ENCODE assay signal across 14 cellular contexts in genomic region chr4:39047691-39048090, GRCh38. TPM values are rescaled to one million over a fixed set of nuclear protein-coding genes. Genes with fewer than 3 reads are reported as not detected.
A peak's percentile ranks its signal among the peaks of the same experiment; 100 is the strongest.
DNase-seq lines count a peak whose midpoint lies in the region; ATAC-seq and TF ChIP-seq lines count a peak whose summit lies in the region.
"Had no signal": no experiment of that assay in that cellular context is flagged by ENCODE, and none has a peak within 500 bp of the region (broad histone marks: within the 10 kb centered on the region; RNA-seq: fewer than 3 reads in every experiment).

No MANE protein-coding gene starts in this region.

- ATAC-seq in RWPE2 (ENCODE audit: low read depth) (no peak), GM18502 (IDR thresholded peaks at IDR 0.05; ENCODE audit: poor library complexity, unreplicated experiment) (no peak)
- ATAC-seq in effector memory CD8-positive, alpha-beta T cell (replicated peaks), result no peak
- ATAC-seq: GM23338 had no signal

- H3K27ac ChIP-seq in RWPE2 (ENCODE audit: poor library complexity, severe bottlenecking) (peak overlapping the region; percentile 95), spleen (peak overlapping the region in 6 of 8 donors; percentile 4 to 56 (median 30))

- H3K4me1 ChIP-seq in RWPE2 (ENCODE audit: insufficient read depth, poor library complexity, severe bottlenecking), result peaks cover 35% of the 10 kb centered on the region
- peaks cover 21 to 89% (median 52%) of the 10 kb centered on the region in 6 donors for H3K4me1 ChIP-seq in spleen

- H3K4me1 Mint-ChIP-seq in activated naive CD4-positive, alpha-beta T cell treated with anti-CD3 and anti-CD28 coated beads, Interleukin-2, amount 10 ng/mL, durations not matched to agents 7 days and 5 days, result peaks cover 70% of the 10 kb centered on the region
- H3K4me1 Mint-ChIP-seq in effector memory CD8-positive, alpha-beta T cell (ENCODE audit: low read depth in 2 of 2), result peaks cover 30 to 32% of the 10 kb centered on the region in 2 donors

- no peak for TF ChIP-seq CTCF in RWPE2 (IDR thresholded peaks at IDR 0.05; ENCODE audit: poor library complexity, severe bottlenecking)
- no peak for TF ChIP-seq CTCF in spleen (IDR thresholded peaks at IDR 0.05 in 8 of 11, conservative IDR thresholded peaks at IDR 0.05 in 3 of 11)

- H3K4me3 ChIP-seq in RWPE2 (ENCODE audit: severe bottlenecking), result no peak overlapping the region
- no peak overlapping the region for H3K4me3 ChIP-seq in spleen
- H3K4me3 ChIP-seq: GM23338 had no signal

- no peak for DNase-seq in activated naive CD4-positive, alpha-beta T cell treated with anti-CD3 and anti-CD28 coated beads, Interleukin-2, amount 10 ng/mL, durations not matched to agents 7 days and 5 days
- DNase-seq in activated naive CD4-positive, alpha-beta T cell (lab: John Stamatoyannopoulos, UW), result no peak
- DNase-seq in RWPE2 (ENCODE audit: low spot score) (no peak), spleen (no peak), NCI-H146 treated with DMSO at 0.1 percent for 48 hours (lab: John Stamatoyannopoulos, UW; ENCODE audit: unreplicated experiment) (no peak)
- no peak for DNase-seq in effector memory CD8-positive, alpha-beta T cell
- DNase-seq in stimulated activated naive CD4-positive, alpha-beta T cell treated with Interleukin-2 at 50 U/mL for 16 hours (lab: John Stamatoyannopoulos, UW), result no peak
- DNase-seq: AML-193, hippocampal formation, NCI-H2029, NCI-H69 had no signal

- CTCF ChIA-PET in activated naive CD4-positive, alpha-beta T cell treated with anti-CD3 and anti-CD28 coated beads, Interleukin-2, amount 10 ng/mL, durations not matched to agents 7 days and 5 days (lab: Charles Lee), result interaction anchor here (0.8 to 1.3 kb wide), 2 partner anchors 87 to 288 kb away, joined by 3 to 4 read pairs; no protein-coding TSS in a partner anchor

- H3K27me3 ChIP-seq in RWPE2 (ENCODE audit: insufficient read depth, poor library complexity, severe bottlenecking) (no peaks in the 10 kb centered on the region), spleen (replicated peaks in 1 of 7) (no peaks in the 10 kb centered on the region)

- H3K36me3 ChIP-seq in RWPE2 (ENCODE audit: low read depth), result peaks cover 19% of the 10 kb centered on the region
- H3K36me3 ChIP-seq in spleen, result no peaks in the 10 kb centered on the region

- no peaks in the 10 kb centered on the region for H3K9me3 ChIP-seq in RWPE2 (ENCODE audit: severe bottlenecking)
- no peaks in the 10 kb centered on the region for H3K9me3 ChIP-seq in spleen

- peak overlapping the region; percentile 78 for H3K27ac Mint-ChIP-seq in activated naive CD4-positive, alpha-beta T cell treated with anti-CD3 and anti-CD28 coated beads, Interleukin-2, amount 10 ng/mL, durations not matched to agents 7 days and 5 days
- peak overlapping the region; percentile 24 to 26 for H3K27ac Mint-ChIP-seq in effector memory CD8-positive, alpha-beta T cell
- H3K27ac Mint-ChIP-seq: GM23338 had no signal

- H3K36me3 Mint-ChIP-seq in activated naive CD4-positive, alpha-beta T cell treated with anti-CD3 and anti-CD28 coated beads, Interleukin-2, amount 10 ng/mL, durations not matched to agents 7 days and 5 days, result peaks cover 24% of the 10 kb centered on the region
- H3K36me3 Mint-ChIP-seq in effector memory CD8-positive, alpha-beta T cell (ENCODE audit: insufficient read depth), result peaks cover 20% of the 10 kb centered on the region

- no peaks in the 10 kb centered on the region for H3K9me3 Mint-ChIP-seq in activated naive CD4-positive, alpha-beta T cell treated with anti-CD3 and anti-CD28 coated beads, Interleukin-2, amount 10 ng/mL, durations not matched to agents 7 days and 5 days
- H3K9me3 Mint-ChIP-seq in effector memory CD8-positive, alpha-beta T cell, result no peaks in the 10 kb centered on the region
- H3K9me3 Mint-ChIP-seq: GM23338 had no signal

- intact Hi-C loops in spleen (cut with DNase I; ENCODE audit: low total_unique reads), result no loop called here

- WGBS in spleen, 5 donors, result 69 to 78% (median 77%) methylated on average over 2 of the region's 2 CpGs

- TF ChIP-seq POLR2A in spleen (IDR thresholded peaks at IDR 0.05), result no peak

- peak overlapping the region; percentile 16 for H3K4me3 Mint-ChIP-seq in activated naive CD4-positive, alpha-beta T cell treated with anti-CD3 and anti-CD28 coated beads, Interleukin-2, amount 10 ng/mL, durations not matched to agents 7 days and 5 days
- H3K4me3 Mint-ChIP-seq in effector memory CD8-positive, alpha-beta T cell, result peak overlapping the region in 1 of 2 donors; percentile 9
- H3K4me3 Mint-ChIP-seq: GM23338 had no signal

- no peaks in the 10 kb centered on the region for H3K27me3 Mint-ChIP-seq in activated naive CD4-positive, alpha-beta T cell treated with anti-CD3 and anti-CD28 coated beads, Interleukin-2, amount 10 ng/mL, durations not matched to agents 7 days and 5 days
- H3K27me3 Mint-ChIP-seq in effector memory CD8-positive, alpha-beta T cell, result no peaks in the 10 kb centered on the region

RNA-seq across cellular contexts. Expression of gene KLHL5, which starts 14.3 kb away (rescaled TPM):
- total RNA-seq in spleen, result 10 to 100 TPM; 32.1 to 46.9 (median 40.4) TPM
- polyA plus RNA-seq in spleen, result 10 to 100 TPM in 1 of 3 donors, 1 to 10 TPM in 2; 7.5 to 10.2 (median 9.3) TPM

RNA-seq across cellular contexts. Expression of gene TMEM156, which starts 15.5 kb away (rescaled TPM):
- 10 to 100 TPM; 10.5 to 24.5 (median 15.9) TPM for total RNA-seq in spleen
- polyA plus RNA-seq in spleen, result 10 to 100 TPM; 31.2 to 76.1 (median 67.2) TPM
- total RNA-seq: cardiac septum, GM23338 had no signal
- polyA plus RNA-seq: GM23338 had no signal
